Comparison of ENCODE assay signal across 18 cellular contexts in the genomic region with DNA sequence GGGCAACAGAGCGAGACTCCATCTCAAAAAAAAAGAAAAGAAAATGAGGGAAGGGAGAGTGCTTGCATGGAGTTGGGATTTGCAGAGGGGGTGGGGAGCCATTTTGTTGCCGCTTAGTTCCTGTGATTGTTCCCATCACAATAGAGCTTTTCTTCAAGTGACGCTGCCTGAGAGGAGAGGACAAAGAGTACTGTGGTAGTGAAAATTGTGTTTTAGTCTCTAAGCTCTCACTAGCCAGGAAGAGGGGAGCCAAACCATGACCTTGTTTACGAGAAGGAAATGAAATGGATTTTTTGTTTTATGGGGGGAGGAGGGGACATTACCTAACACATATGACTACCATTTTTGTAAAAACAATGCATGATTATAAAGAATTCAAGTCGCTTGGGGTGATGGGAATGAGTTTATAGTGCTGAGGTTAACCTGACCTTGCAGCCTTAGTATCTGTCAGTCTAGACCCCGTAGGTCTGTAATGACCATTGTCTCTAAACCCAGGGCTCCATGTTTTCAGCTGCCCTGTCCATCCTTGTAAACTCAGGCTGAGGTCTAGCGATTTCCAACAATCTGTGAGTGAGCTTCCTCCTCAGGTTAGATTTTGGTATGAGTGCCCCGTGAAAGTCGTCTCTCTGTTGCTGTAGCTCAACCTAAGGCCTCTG. TPM values are rescaled to one million over a fixed set of nuclear protein-coding genes. Genes with fewer than 3 reads are reported as not detected.
DNase-seq lines count a peak whose midpoint lies in the region; TF ChIP-seq lines count a peak whose summit lies in the region.
"Had no signal": no experiment of that assay in that cellular context is flagged by ENCODE, and none has a peak within 500 bp of the region (broad histone marks: within the 10 kb centered on the region; RNA-seq: fewer than 3 reads in every experiment).

No MANE protein-coding gene starts in this region.

- H3K4me1 ChIP-seq in neural progenitor cell (peaks cover 40% of the 10 kb centered on the region), trophoblast cell (ENCODE audit: control insufficient read depth in 1 of 2, insufficient read depth in 2 of 2, low read length in 2 of 2) (peaks cover 0 to 2% of the 10 kb centered on the region in 2 experiments)

- H3K4me1 Mint-ChIP-seq in neural progenitor cell, result peaks cover 28% of the 10 kb centered on the region

- H3K79me1 ChIP-seq in trophoblast cell (ENCODE audit: low read length), result no peaks in the 10 kb centered on the region

- H3K4me3 ChIP-seq in neural progenitor cell (peak overlapping the region; percentile 5), trophoblast cell (ENCODE audit: low read depth, low read length) (no peak overlapping the region)

- H2BK12ac ChIP-seq in trophoblast cell (ENCODE audit: low read length), result no peak overlapping the region

- in situ Hi-C loops in SK-MEL-5 (cut with HindIII; ENCODE audit: low pct_unique_long_range_greater_than_20kb, low sequenced_read_pairs), result no loop called here

- H3K27me3 Mint-ChIP-seq in neural progenitor cell (ENCODE audit: insufficient read depth, low read depth), result peaks cover 3% of the 10 kb centered on the region
- H3K27me3 Mint-ChIP-seq: stimulated activated naive CD8-positive, alpha-beta T cell treated with anti-CD3 and anti-CD28 coated beads, Interleukin-15, Interleukin-2, amounts not matched to agents 100 ng/mL and 50 ng/mL, for 24 hours had no signal

- no peak overlapping the region for H2AFZ ChIP-seq in neural progenitor cell (replicated peaks)
- no peak overlapping the region for H2AFZ ChIP-seq in trophoblast cell (ENCODE audit: insufficient read depth, low read length, poor library complexity)

- H3K36me3 ChIP-seq in neural progenitor cell (no peaks in the 10 kb centered on the region), trophoblast cell (ENCODE audit: control insufficient read depth in 1 of 2, insufficient read depth in 2 of 2, low read length in 2 of 2) (no peaks in the 10 kb centered on the region)

- H3F3A ChIP-seq in neural progenitor cell (ENCODE audit: low read depth), result peaks cover 29% of the 10 kb centered on the region

- H3K23ac ChIP-seq in trophoblast cell (ENCODE audit: low read length), result no peak overlapping the region

- H3K9ac ChIP-seq in neural progenitor cell (no peak overlapping the region), trophoblast cell (ENCODE audit: low read length) (no peak overlapping the region)

- DNase-seq in Ammon's horn (ENCODE audit: low spot score) (peak; percentile 93), SK-MEL-5 (ENCODE audit: low read depth, low spot score) (peak; percentile 65), globus pallidus (ENCODE audit: low spot score) (peak; percentile 97), neural progenitor cell (ENCODE audit: low spot score) (peak; percentile 77), trophoblast cell (no peak), HuH-7 (ENCODE audit: low spot score) (no peak), AML-193 (lab: John Stamatoyannopoulos, UW) (no peak), amniotic stem cell (lab: John Stamatoyannopoulos, UW) (no peak)
- DNase-seq: activated CD4-positive, alpha-beta T cell treated with anti-CD3 and anti-CD28 coated beads, Interleukin-2, amount 50 U/mL, for 4 hours; activated T-cell treated with anti-CD3 and anti-CD28 coated beads for 4 hours; CD8-positive, alpha-beta T cell; DMS79 treated with DMSO at 0.1 percent for 48 hours; NCI-H1694 treated with DMSO at 0.1 percent for 48 hours; nephron progenitor cell; RPMI8226; stimulated activated CD4-positive, alpha-beta T cell treated with anti-CD3 and anti-CD28 coated beads, Interleukin-1b, Interleukin-23, amount 100 ng/mL, for 48 hours had no signal

- H3K36me3 Mint-ChIP-seq in neural progenitor cell, result peaks cover 15% of the 10 kb centered on the region

- no peak overlapping the region for H2AK5ac ChIP-seq in trophoblast cell (ENCODE audit: low read length)

- no peak overlapping the region for H3K18ac ChIP-seq in trophoblast cell (ENCODE audit: low read length)

- H3K27me3 ChIP-seq in neural progenitor cell, result no peaks in the 10 kb centered on the region
- no peaks in the 10 kb centered on the region for H3K27me3 ChIP-seq in trophoblast cell (ENCODE audit: insufficient read depth, low read length)

- H3K27ac Mint-ChIP-seq in neural progenitor cell, result peak overlapping the region; percentile 24
- H3K27ac Mint-ChIP-seq: CD8-positive, alpha-beta T cell; stimulated activated naive CD8-positive, alpha-beta T cell treated with anti-CD3 and anti-CD28 coated beads, Interleukin-15, Interleukin-2, amounts not matched to agents 100 ng/mL and 50 ng/mL, for 24 hours had no signal

- H3K79me2 ChIP-seq in neural progenitor cell (ENCODE audit: low read depth), result no peaks in the 10 kb centered on the region
- no peaks in the 10 kb centered on the region for H3K79me2 ChIP-seq in trophoblast cell (ENCODE audit: control insufficient read depth, insufficient read depth, low read length, poor library complexity)

- H3K4me2 ChIP-seq in neural progenitor cell (peak overlapping the region; percentile 69), trophoblast cell (ENCODE audit: low read length) (no peak overlapping the region)

- H4K12ac ChIP-seq in trophoblast cell (ENCODE audit: low read depth, low read length), result no peak overlapping the region

- H2BK5ac ChIP-seq in trophoblast cell (ENCODE audit: low read depth, low read length, poor library complexity), result no peak overlapping the region

- no peak overlapping the region for H3K14ac ChIP-seq in trophoblast cell (ENCODE audit: low read length)

- no peak overlapping the region for H3K4ac ChIP-seq in trophoblast cell (ENCODE audit: low read depth, low read length)

- no peaks in the 10 kb centered on the region for H4K20me1 ChIP-seq in neural progenitor cell (ENCODE audit: low read depth)

- WGBS in trophoblast cell (ENCODE audit: extremely low coverage, insufficient coverage, insufficient read length), result no CpG with 5 or more reads among the region's 9 CpGs

- H3K4me3 Mint-ChIP-seq in neural progenitor cell, result no peak overlapping the region
- H3K4me3 Mint-ChIP-seq: CD8-positive, alpha-beta T cell; nephron progenitor cell; stimulated activated naive CD8-positive, alpha-beta T cell treated with anti-CD3 and anti-CD28 coated beads, Interleukin-15, Interleukin-2, amounts not matched to agents 100 ng/mL and 50 ng/mL, for 24 hours had no signal

- H2BK120ac ChIP-seq in trophoblast cell (ENCODE audit: insufficient read depth, low read length, poor library complexity), result no peak overlapping the region

- no peak overlapping the region for H4K91ac ChIP-seq in trophoblast cell (ENCODE audit: low read depth, low read length)

- H3K9me3 Mint-ChIP-seq in neural progenitor cell, result no peaks in the 10 kb centered on the region
- H3K9me3 Mint-ChIP-seq: CD8-positive, alpha-beta T cell; nephron progenitor cell; stimulated activated naive CD8-positive, alpha-beta T cell treated with anti-CD3 and anti-CD28 coated beads, Interleukin-15, Interleukin-2, amounts not matched to agents 100 ng/mL and 50 ng/mL, for 24 hours had no signal

- no peaks in the 10 kb centered on the region for H3K9me3 ChIP-seq in neural progenitor cell (ENCODE audit: low read depth)
- no peaks in the 10 kb centered on the region for H3K9me3 ChIP-seq in trophoblast cell (ENCODE audit: insufficient read depth, low read depth, low read length)

- no peak overlapping the region for H4K8ac ChIP-seq in trophoblast cell (ENCODE audit: low read depth, low read length)

- TF ChIP-seq CTCF in neural progenitor cell (IDR thresholded peaks at IDR 0.05), result no peak

- H3K27ac ChIP-seq in neural progenitor cell (no peak overlapping the region), trophoblast cell (ENCODE audit: low read depth, low read length) (no peak overlapping the region)
- H3K27ac ChIP-seq: epithelial cell of prostate had no signal

RNA-seq across cellular contexts. Expression of a gene that starts 18.8 kb away (rescaled TPM):
- total RNA-seq in SK-MEL-5 (2014; rRNA removed; shearing (Covaris generic)), result 37.1 and 37.8 TPM in 2 replicates
- 13.0 and 22.4 TPM in 2 replicates for polyA plus RNA-seq in SK-MEL-5 (2015; cell fraction: cytosol; rRNA removed)
- 2.0 and 2.8 TPM in 2 replicates for polyA plus RNA-seq in SK-MEL-5 (2015; cell fraction: nucleus; rRNA removed)
- 13.2 and 22.7 TPM in 2 replicates for total RNA-seq in neural progenitor cell (ENCODE audit: low replicate concordance)
- 11.9 and 12.1 TPM in 2 replicates for polyA plus RNA-seq in trophoblast cell (2013)

RNA-seq across cellular contexts. Expression of a gene that starts 30.9 kb away (rescaled TPM):
- 112 and 117 TPM in 2 replicates for total RNA-seq in SK-MEL-5 (2014; rRNA removed; shearing (Covaris generic))
- 113 and 146 TPM in 2 replicates for polyA plus RNA-seq in SK-MEL-5 (2015; cell fraction: cytosol; rRNA removed)
- 71.9 and 124 TPM in 2 replicates for polyA plus RNA-seq in SK-MEL-5 (2015; cell fraction: nucleus; rRNA removed)
- total RNA-seq in neural progenitor cell (ENCODE audit: low replicate concordance), result 85.6 and 110 TPM in 2 replicates
- polyA plus RNA-seq in trophoblast cell (2013), result 51.4 and 53.4 TPM in 2 replicates

Comparison
In these comparisons a context has a peak if more than half of its experiments do, and no peak if none do; other contexts are left out.
1. DNase-seq: peak in Ammon's horn (single experiment), SK-MEL-5 (single experiment), globus pallidus (single experiment) and neural progenitor cell (single experiment); none in trophoblast cell (0 of 2), HuH-7 (single experiment), AML-193 (0 of 2) and amniotic stem cell (single experiment).